ENCODE assay signal across 18 cellular contexts in the genomic region with DNA sequence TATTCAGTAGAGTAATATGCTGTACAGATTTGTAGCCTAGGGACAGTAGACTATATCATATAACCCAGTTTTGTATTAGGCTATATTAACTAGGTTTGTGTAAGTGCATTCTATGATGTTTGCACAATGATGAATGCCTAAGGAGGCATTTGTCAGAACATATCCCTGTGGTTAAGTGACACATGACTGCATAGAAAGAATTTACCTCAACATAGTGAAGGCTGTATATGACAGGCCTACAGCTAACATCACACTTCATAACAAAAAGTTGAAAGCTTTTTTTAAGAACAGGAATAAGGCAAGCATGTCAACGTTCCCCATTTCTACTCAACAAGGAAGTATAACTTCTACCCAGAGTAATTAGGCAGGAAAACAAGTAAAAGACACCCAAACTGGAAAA.
DNase-seq lines count a peak whose midpoint lies in the region; ATAC-seq and TF ChIP-seq lines count a peak whose summit lies in the region.
"Had no signal": no experiment of that assay in that cellular context is flagged by ENCODE, and none has a peak within 500 bp of the region (broad histone marks: within the 10 kb centered on the region; RNA-seq: fewer than 3 reads in every experiment).

No MANE protein-coding gene starts in this region.

- 19% methylated on average over 1 of the region's 1 CpG for WGBS in suprapubic skin

- no peak for TF ChIP-seq POLR2A in suprapubic skin (IDR thresholded peaks at IDR 0.05)

- H3K4me3 ChIP-seq in suprapubic skin: no peak overlapping the region
- H3K4me3 ChIP-seq: colonic mucosa, pancreas, skin epidermis, vagina had no signal

- no peaks in the 10 kb centered on the region for H3K4me1 ChIP-seq in suprapubic skin
- H3K4me1 ChIP-seq: colonic mucosa, pancreas, vagina had no signal

- CTCF ChIA-PET in RWPE1 (lab: Yijun Ruan, JAX): no interaction called here

- TF ChIP-seq EP300 in suprapubic skin (IDR thresholded peaks at IDR 0.05): no peak

- no peaks in the 10 kb centered on the region for H3K36me3 ChIP-seq in suprapubic skin
- H3K36me3 ChIP-seq: colonic mucosa, pancreas, vagina had no signal

- TF ChIP-seq CTCF in RWPE1 (conservative IDR thresholded peaks at IDR 0.05; ENCODE audit: low read depth) (no peak), suprapubic skin (IDR thresholded peaks at IDR 0.05) (no peak)

- POLR2A ChIA-PET in RWPE1 (lab: Yijun Ruan, JAX; ENCODE audit: low non-redundant PET): no interaction called here

- H3K27me3 ChIP-seq in suprapubic skin: no peaks in the 10 kb centered on the region
- H3K27me3 ChIP-seq: colonic mucosa, pancreas, vagina had no signal

- H3K27ac ChIP-seq in RWPE1 (no peak overlapping the region), suprapubic skin (no peak overlapping the region)
- H3K27ac ChIP-seq: colonic mucosa, pancreas, skin epidermis, vagina had no signal

- no peaks in the 10 kb centered on the region for H3K9me3 ChIP-seq in suprapubic skin
- H3K9me3 ChIP-seq: colonic mucosa, pancreas, vagina had no signal

- ATAC-seq in GM18511 (IDR thresholded peaks at IDR 0.05; ENCODE audit: unreplicated experiment): peak; percentile 47
- ATAC-seq: pancreas, SK-N-SH treated with all-trans-retinoic acid at 6 μM for 48 hours had no signal

- DNase-seq in LHCN-M2 (ENCODE audit: low read depth) (peak; percentile 26), RWPE1 (ENCODE audit: low spot score) (peak; percentile 20), kidney tubule cell (ENCODE audit: low spot score) (peak; percentile 79), midbrain (lab: John Stamatoyannopoulos, UW) (no peak), NCI-H748 treated with DMSO at 0.1 percent for 48 hours (lab: John Stamatoyannopoulos, UW) (no peak), suprapubic skin (ENCODE audit: low spot score in 2 of 2) (no peak)
- no peak for DNase-seq in NK-92 treated with Interleukin-12 subunit alpha and Interleukin-12 subunit beta, amount 100 ng/mL, for 24 hours (lab: John Stamatoyannopoulos, UW)
- DNase-seq: activated effector memory CD4-positive, alpha-beta T cell treated with Interleukin-2 at 50 U/mL for 16 hours; anterior cingulate cortex; colonic mucosa; erythroblast; glutamatergic neuron; pancreas; stimulated activated naive CD4-positive, alpha-beta T cell treated with Interleukin-2 at 50 U/mL for 16 hours had no signal

Comparison
In these comparisons a context has a peak if more than half of its experiments do, and no peak if none do; other contexts are left out.
1. DNase-seq: peak in LHCN-M2 (single experiment), RWPE1 (single experiment) and kidney tubule cell (single experiment); none in midbrain (single experiment), NK-92 treated with Interleukin-12 subunit alpha and Interleukin-12 subunit beta, amount 100 ng/mL, for 24 hours (single experiment), NCI-H748 treated with DMSO at 0.1 percent for 48 hours (single experiment) and suprapubic skin (0 of 2).